Comparison of ENCODE assay signal across 8 cellular contexts in the genomic region with DNA sequence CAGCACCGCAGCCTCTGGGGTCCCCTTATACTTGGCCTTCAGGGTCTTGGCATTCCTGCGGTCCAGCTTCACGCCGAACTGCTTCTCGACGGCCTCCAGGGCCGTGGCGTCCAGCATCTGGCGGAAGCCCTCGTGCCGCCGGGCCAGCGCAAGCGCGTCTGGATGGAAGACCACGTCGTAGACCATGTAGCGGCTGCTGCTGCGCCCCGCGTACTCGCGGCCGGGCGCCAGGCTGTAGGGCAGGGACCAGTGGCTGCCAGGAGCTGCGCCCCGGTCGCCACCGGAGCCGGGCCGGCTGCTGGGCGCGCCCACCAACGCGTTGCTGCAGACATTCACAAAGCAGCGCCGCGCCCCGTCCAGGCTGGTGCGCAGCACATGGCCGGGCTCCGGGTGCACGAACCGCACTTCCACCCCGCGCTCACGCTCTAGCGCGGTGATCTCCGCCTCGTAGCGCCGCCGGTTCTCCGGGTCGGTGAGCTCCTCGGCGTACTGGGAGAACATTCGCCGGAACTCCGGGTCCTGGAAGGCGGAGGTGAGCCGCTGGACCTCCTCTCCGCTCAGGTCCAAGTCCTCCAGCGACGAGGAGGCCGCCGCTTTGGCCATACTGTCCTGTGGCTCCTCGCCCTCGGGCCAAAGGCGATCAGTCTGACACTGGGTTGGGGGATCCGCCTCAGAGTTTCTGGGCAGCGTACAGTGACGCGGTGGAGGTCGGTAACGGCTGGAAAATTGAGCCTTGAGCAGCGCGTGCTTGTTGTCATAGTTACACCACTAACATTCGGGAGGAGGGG. TPM values are rescaled to one million over a fixed set of nuclear protein-coding genes. Genes with fewer than 3 reads are reported as not detected.
A peak's percentile ranks its signal among the peaks of the same experiment; 100 is the strongest.
DNase-seq lines count a peak whose midpoint lies in the region; ATAC-seq and TF ChIP-seq lines count a peak whose summit lies in the region.

A gene with protein sequence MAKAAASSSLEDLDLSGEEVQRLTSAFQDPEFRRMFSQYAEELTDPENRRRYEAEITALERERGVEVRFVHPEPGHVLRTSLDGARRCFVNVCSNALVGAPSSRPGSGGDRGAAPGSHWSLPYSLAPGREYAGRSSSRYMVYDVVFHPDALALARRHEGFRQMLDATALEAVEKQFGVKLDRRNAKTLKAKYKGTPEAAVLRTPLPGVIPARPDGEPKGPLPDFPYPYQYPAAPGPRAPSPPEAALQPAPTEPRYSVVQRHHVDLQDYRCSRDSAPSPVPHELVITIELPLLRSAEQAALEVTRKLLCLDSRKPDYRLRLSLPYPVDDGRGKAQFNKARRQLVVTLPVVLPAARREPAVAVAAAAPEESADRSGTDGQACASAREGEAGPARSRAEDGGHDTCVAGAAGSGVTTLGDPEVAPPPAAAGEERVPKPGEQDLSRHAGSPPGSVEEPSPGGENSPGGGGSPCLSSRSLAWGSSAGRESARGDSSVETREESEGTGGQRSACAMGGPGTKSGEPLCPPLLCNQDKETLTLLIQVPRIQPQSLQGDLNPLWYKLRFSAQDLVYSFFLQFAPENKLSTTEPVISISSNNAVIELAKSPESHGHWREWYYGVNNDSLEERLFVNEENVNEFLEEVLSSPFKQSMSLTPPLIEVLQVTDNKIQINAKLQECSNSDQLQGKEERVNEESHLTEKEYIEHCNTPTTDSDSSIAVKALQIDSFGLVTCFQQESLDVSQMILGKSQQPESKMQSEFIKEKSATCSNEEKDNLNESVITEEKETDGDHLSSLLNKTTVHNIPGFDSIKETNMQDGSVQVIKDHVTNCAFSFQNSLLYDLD (minus strand): TSS at position 698 of the 788 bp plus-strand sequence. CDS start 95 bp downstream, at position 603.

- peak within 1 kb of the TSS; percentile 88 to 96 (median 93) for H3K27ac Mint-ChIP-seq in CD14-positive monocyte
- H3K27ac Mint-ChIP-seq in endothelial cell (ENCODE audit: unreplicated experiment), result peak within 1 kb of the TSS; percentile 99

- peaks cover 52% of the 10 kb centered on the region for H3K4me1 Mint-ChIP-seq in CD14-positive monocyte
- H3K4me1 Mint-ChIP-seq in endothelial cell (ENCODE audit: unreplicated experiment), result peaks cover 16% of the 10 kb centered on the region

- peak; percentile 66 for TF ChIP-seq CTCF in CD14-positive monocyte (IDR thresholded peaks at IDR 0.05)
- no peak for TF ChIP-seq CTCF in endothelial cell (IDR thresholded peaks at IDR 0.05; ENCODE audit: unreplicated experiment)
- no peak for TF ChIP-seq CTCF in mucosa of descending colon (IDR thresholded peaks at IDR 0.05)

- H3K9me3 Mint-ChIP-seq in CD14-positive monocyte (no peaks in the 10 kb centered on the region), endothelial cell (ENCODE audit: unreplicated experiment) (no peaks in the 10 kb centered on the region)

- intact Hi-C loops in CD14-positive monocyte (cut with micrococcal nuclease), result loop anchor here (5.0 to 10.0 kb wide), 2 partner anchors 37 to 130 kb away; partner anchors contain the start of genes KLHDC2 (in 1 of the 2) and LRR1 (in 1 of the 2)
- intact Hi-C loops in mucosa of descending colon (cut with DNase I, micrococcal nuclease), result loop anchor here (5.0 to 10.0 kb wide), 2 partner anchors 130 to 133 kb away; partner anchors contain the start of gene KLHDC2 (in 2 of the 2)

- peak within 1 kb of the TSS; percentile 98 to 99 for H3K4me3 Mint-ChIP-seq in CD14-positive monocyte
- H3K4me3 Mint-ChIP-seq in endothelial cell (ENCODE audit: unreplicated experiment), result peak within 1 kb of the TSS; percentile 99

- H3K27me3 Mint-ChIP-seq in CD14-positive monocyte (ENCODE audit: low read depth in 3 of 3) (peaks cover 0 to 4% (median 0%) of the 10 kb centered on the region in 3 donors), endothelial cell (ENCODE audit: unreplicated experiment) (peaks cover 19% of the 10 kb centered on the region)

- H3K4me3 ChIP-seq in mucosa of descending colon, result peak within 1 kb of the TSS; percentile 96

- no peaks in the 10 kb centered on the region for H3K9me3 ChIP-seq in mucosa of descending colon

- peaks cover 14 to 21% of the 10 kb centered on the region in 2 donors for H3K36me3 Mint-ChIP-seq in CD14-positive monocyte
- peaks cover 17% of the 10 kb centered on the region for H3K36me3 Mint-ChIP-seq in endothelial cell (ENCODE audit: low read depth, unreplicated experiment)

- peak; percentile 27 for ATAC-seq in GM19452 (IDR thresholded peaks at IDR 0.05; ENCODE audit: unreplicated experiment)
- peak; percentile 13 for ATAC-seq in HG03558 (IDR thresholded peaks at IDR 0.05; ENCODE audit: extremely low read depth, unreplicated experiment)
- ATAC-seq in mucosa of descending colon, result peak; percentile 70

- peaks cover 9% of the 10 kb centered on the region for H3K4me1 ChIP-seq in mucosa of descending colon (ENCODE audit: low read depth)

- H3K36me3 ChIP-seq in mucosa of descending colon (ENCODE audit: low read depth), result no peaks in the 10 kb centered on the region

- DNase-seq in CD14-positive monocyte (ENCODE audit: low spot score) (peak; percentile 49), NCI-H82 treated with DMSO at 0.1 percent for 48 hours (lab: John Stamatoyannopoulos, UW; ENCODE audit: unreplicated experiment) (peak; percentile 16), endothelial cell (ENCODE audit: low spot score) (peak; percentile 57), mucosa of descending colon (peak; percentile 75 to 85 (median 82))
- peak; percentile 83 for DNase-seq in activated CD8-positive, alpha-beta memory T cell treated with anti-CD3 and anti-CD28 coated beads, Interleukin-2, amount 50 U/mL, for 48 hours
- DNase-seq in stimulated activated CD8-positive, alpha-beta memory T cell treated with anti-CD3 and anti-CD28 coated beads, Interleukin-7, amount 100 ng/mL, for 1 hour (ENCODE audit: low read depth in 2 of 2), result peak; percentile 37 to 41

RNA-seq across cellular contexts. Expression of the gene that starts here (rescaled TPM):
- 1 to 10 TPM; 6.8 to 6.9 TPM for polyA plus RNA-seq in CD14-positive monocyte
- total RNA-seq in endothelial cell (ENCODE audit: unreplicated experiment) (8.6 TPM), mucosa of descending colon (1 to 10 TPM; 6.6 to 8.8 (median 6.8) TPM)

Comparison
In these comparisons a context has a peak if more than half of its experiments do, and no peak if none do; other contexts are left out.
1. Peak in every context shown above with its lines: DNase-seq, ATAC-seq and H3K4me3 ChIP-seq.
2. DNase-seq: peak in every context shown above with its lines; median percentile 83 in activated CD8-positive, alpha-beta memory T cell treated with anti-CD3 and anti-CD28 coated beads, Interleukin-2, amount 50 U/mL, for 48 hours; 82 in mucosa of descending colon; 57 in endothelial cell; 49 in CD14-positive monocyte; 39 in stimulated activated CD8-positive, alpha-beta memory T cell treated with anti-CD3 and anti-CD28 coated beads, Interleukin-7, amount 100 ng/mL, for 1 hour; 16 in NCI-H82 treated with DMSO at 0.1 percent for 48 hours.
3. ATAC-seq: peak in every context shown above with its lines; median percentile 70 in mucosa of descending colon; 27 in GM19452; 13 in HG03558.